Comparison of ENCODE assay signal across 21 cellular contexts in genomic region chr5:32201140-32201539, GRCh38. TPM values are rescaled to one million over a fixed set of nuclear protein-coding genes. Genes with fewer than 3 reads are reported as not detected.
DNase-seq lines count a peak whose midpoint lies in the region; ATAC-seq, FAIRE-seq and TF ChIP-seq lines count a peak whose summit lies in the region.
"Had no signal": no experiment of that assay in that cellular context is flagged by ENCODE, and none has a peak within 500 bp of the region (broad histone marks: within the 10 kb centered on the region; RNA-seq: fewer than 3 reads in every experiment).

No MANE protein-coding gene starts in this region.

- peaks cover 10 to 47% (median 26%) of the 10 kb centered on the region in 4 donors for H3K4me1 ChIP-seq in liver (ENCODE audit: control insufficient read depth in 4 of 4, insufficient read depth in 4 of 4, low read length in 3 of 4)
- no peaks in the 10 kb centered on the region for H3K4me1 ChIP-seq in naive thymus-derived CD4-positive, alpha-beta T cell (ENCODE audit: control insufficient read depth in 2 of 2, insufficient read depth in 2 of 2, low read length in 2 of 2)
- peaks cover 6% of the 10 kb centered on the region; the same call in 1 of the 2 replicates for H3K4me1 ChIP-seq in SJCRH30

- no peaks in the 10 kb centered on the region for H3K9me3 Mint-ChIP-seq in naive thymus-derived CD4-positive, alpha-beta T cell
- H3K9me3 Mint-ChIP-seq: activated B cell treated with CpG ODN at 0.5 μM for 24 hours; activated T-helper 17 cell treated with anti-CD3 and anti-CD28 coated beads, Interleukin-2, amount 50 U/mL, for 72 hours; T-helper 1 cell treated with Interleukin-12 subunit alpha and Interleukin-12 subunit beta and Interleukin-4 antibody, amounts not matched to agents 30 μg/mL and 1 μg/mL, for 36 hours had no signal

- H3K4me1 Mint-ChIP-seq in naive thymus-derived CD4-positive, alpha-beta T cell: peaks cover 0 to 3% (median 0%) of the 10 kb centered on the region in 7 donors
- H3K4me1 Mint-ChIP-seq: activated B cell treated with CpG ODN at 0.5 μM for 24 hours; activated T-helper 17 cell treated with anti-CD3 and anti-CD28 coated beads, Interleukin-2, amount 50 U/mL, for 72 hours had no signal

- no peak overlapping the region for H3K4me3 Mint-ChIP-seq in naive thymus-derived CD4-positive, alpha-beta T cell
- H3K4me3 Mint-ChIP-seq: activated B cell treated with CpG ODN at 0.5 μM for 24 hours; activated T-helper 17 cell treated with anti-CD3 and anti-CD28 coated beads, Interleukin-2, amount 50 U/mL, for 72 hours; nephron progenitor cell; T-helper 1 cell treated with Interleukin-12 subunit alpha and Interleukin-12 subunit beta and Interleukin-4 antibody, amounts not matched to agents 30 μg/mL and 1 μg/mL, for 36 hours had no signal

- WGBS in liver: 8% methylated on average over 1 of the region's 1 CpG

- intact Hi-C loops in naive thymus-derived CD4-positive, alpha-beta T cell (cut with micrococcal nuclease): no loop called here

- peaks cover 0 to 12% (median 0%) of the 10 kb centered on the region in 5 donors for H3K27me3 Mint-ChIP-seq in naive thymus-derived CD4-positive, alpha-beta T cell
- H3K27me3 Mint-ChIP-seq: activated B cell treated with CpG ODN at 0.5 μM for 24 hours had no signal

- H3K36me3 ChIP-seq in bronchial epithelial cell (ENCODE audit: control insufficient read depth, insufficient read depth, low read length) (no peaks in the 10 kb centered on the region), liver (ENCODE audit: control insufficient read depth in 4 of 4, insufficient read depth in 3 of 4, low read depth in 1 of 4, low read length in 3 of 4) (no peaks in the 10 kb centered on the region), SJCRH30 (no peaks in the 10 kb centered on the region)
- no peaks in the 10 kb centered on the region for H3K36me3 ChIP-seq in naive thymus-derived CD4-positive, alpha-beta T cell (ENCODE audit: control insufficient read depth in 2 of 3, insufficient read depth in 3 of 3, low read length in 3 of 3)
- H3K36me3 ChIP-seq: adrenal gland had no signal

- H3K27ac Mint-ChIP-seq in naive thymus-derived CD4-positive, alpha-beta T cell: no peak overlapping the region
- H3K27ac Mint-ChIP-seq: activated B cell treated with CpG ODN at 0.5 μM for 24 hours; activated T-helper 17 cell treated with anti-CD3 and anti-CD28 coated beads, Interleukin-2, amount 50 U/mL, for 72 hours; nephron progenitor cell; T-helper 1 cell treated with Interleukin-12 subunit alpha and Interleukin-12 subunit beta and Interleukin-4 antibody, amounts not matched to agents 30 μg/mL and 1 μg/mL, for 36 hours had no signal

- CTCF ChIA-PET in HEK293T (lab: Yijun Ruan, JAX): interaction anchor here (0.8 kb wide), 1 partner anchor 12 kb away, joined by 3 read pairs; no protein-coding TSS in a partner anchor
- CTCF ChIA-PET in naive thymus-derived CD4-positive, alpha-beta T cell (lab: Charles Lee): interaction anchor here (0.6 kb wide), 1 partner anchor 31 kb away, joined by 4 read pairs; no protein-coding TSS in a partner anchor

- no peak for ATAC-seq in naive thymus-derived CD4-positive, alpha-beta T cell
- ATAC-seq: activated T-helper 17 cell treated with anti-CD3 and anti-CD28 coated beads, Interleukin-2, amount 50 U/mL, for 72 hours had no signal

- H3K27me3 ChIP-seq in bronchial epithelial cell (ENCODE audit: control insufficient read depth, insufficient read depth, low read length): no peaks in the 10 kb centered on the region
- no peaks in the 10 kb centered on the region for H3K27me3 ChIP-seq in liver (ENCODE audit: control insufficient read depth in 4 of 4, insufficient read depth in 4 of 4, low read length in 3 of 4)
- no peaks in the 10 kb centered on the region for H3K27me3 ChIP-seq in naive thymus-derived CD4-positive, alpha-beta T cell (ENCODE audit: control insufficient read depth in 2 of 2, insufficient read depth in 2 of 2, low read length in 2 of 2)
- H3K27me3 ChIP-seq in SJCRH30: no peaks in the 10 kb centered on the region
- H3K27me3 ChIP-seq: adrenal gland had no signal

- no peak for FAIRE-seq in bronchial epithelial cell (lab: Jason Lieb, UNC)
- FAIRE-seq: H1 had no signal

- H3K9me3 ChIP-seq in liver (ENCODE audit: control insufficient read depth in 4 of 4, low read length in 3 of 4) (no peaks in the 10 kb centered on the region), SJCRH30 (replicated peaks) (no peaks in the 10 kb centered on the region)
- no peaks in the 10 kb centered on the region for H3K9me3 ChIP-seq in naive thymus-derived CD4-positive, alpha-beta T cell (ENCODE audit: control insufficient read depth in 2 of 3, low read length in 3 of 3)
- H3K9me3 ChIP-seq: adrenal gland, Caco-2 had no signal

- POLR2A ChIA-PET in HEK293T (lab: Yijun Ruan, JAX): no interaction called here
- POLR2A ChIA-PET in naive thymus-derived CD4-positive, alpha-beta T cell (lab: Charles Lee): interaction anchor here (0.5 kb wide), 1 partner anchor 33 kb away, joined by 5 read pairs; no protein-coding TSS in a partner anchor

- peak; percentile 12 for DNase-seq in AG10803 (ENCODE audit: low read depth)
- no peak for DNase-seq in HEK293T (ENCODE audit: extremely low spot score)
- peak; percentile 58 for DNase-seq in bronchial epithelial cell (ENCODE audit: low read depth)
- no peak for DNase-seq in D341Med (ENCODE audit: low spot score)
- no peak for DNase-seq in naive thymus-derived CD4-positive, alpha-beta T cell
- DNase-seq in NCI-H2029 treated with DMSO at 0.1 percent for 48 hours (lab: John Stamatoyannopoulos, UW): no peak
- DNase-seq in SJCRH30: no peak
- DNase-seq: activated B cell treated with CpG ODN at 0.5 μM for 24 hours; activated CD8-positive, alpha-beta memory T cell treated with anti-CD3 and anti-CD28 coated beads for 24 hours; Caco-2; glutamatergic neuron; NCI-H2107; NCI-H82; nephron progenitor cell; RPMI8226 had no signal

- no peak overlapping the region for H3K4me3 ChIP-seq in AG10803 (ENCODE audit: low read length)
- no peak overlapping the region for H3K4me3 ChIP-seq in bronchial epithelial cell (ENCODE audit: low read depth, low read length)
- H3K4me3 ChIP-seq in liver (ENCODE audit: low read depth in 1 of 3, low read length in 3 of 3): peak overlapping the region in 1 of 3 donors; percentile 21
- H3K4me3 ChIP-seq in naive thymus-derived CD4-positive, alpha-beta T cell (ENCODE audit: low read length): no peak overlapping the region
- no peak overlapping the region for H3K4me3 ChIP-seq in SJCRH30
- H3K4me3 ChIP-seq: adrenal gland, coronary artery had no signal

- TF ChIP-seq CTCF in AG10803 (conservative IDR thresholded peaks at IDR 0.05; ENCODE audit: low read length): no peak
- no peak for TF ChIP-seq CTCF in bronchial epithelial cell (IDR thresholded peaks at IDR 0.05; ENCODE audit: insufficient read depth, low read length, severe bottlenecking)
- no peak for TF ChIP-seq CTCF in liver (IDR thresholded peaks at IDR 0.05; ENCODE audit: low read depth, low read length, missing input control)

- H3K9ac ChIP-seq in liver (ENCODE audit: low read depth in 1 of 2, low read length in 2 of 2): no peak overlapping the region

- TF ChIP-seq RAD21 in liver (IDR thresholded peaks at IDR 0.05): peak; percentile 36 to 43

- H3K27ac ChIP-seq in liver (ENCODE audit: low read depth in 1 of 2, low read length in 2 of 2): peak overlapping the region; percentile 84 to 90
- H3K27ac ChIP-seq in naive thymus-derived CD4-positive, alpha-beta T cell (ENCODE audit: low read depth, low read length): no peak overlapping the region
- H3K27ac ChIP-seq in SJCRH30: no peak overlapping the region
- H3K27ac ChIP-seq: adrenal gland, coronary artery had no signal

- no peaks in the 10 kb centered on the region for H3K36me3 Mint-ChIP-seq in naive thymus-derived CD4-positive, alpha-beta T cell

TF ChIP-seq in HEK293T, 16 proteins besides CTCF, POLR2A, EP300 and RAD21:
- TF ChIP-seq TARDBP (IDR thresholded peaks at IDR 0.05) (no peak), FOXM1 (IDR thresholded peaks at IDR 0.05; ENCODE audit: borderline replicate concordance) (no peak), FOXA1 (IDR thresholded peaks at IDR 0.05) (no peak), ZNF384 (IDR thresholded peaks at IDR 0.05) (peak; percentile 33; the same call in 1 of the 2 replicates), L3MBTL2 (conservative IDR thresholded peaks at IDR 0.05) (no peak)

TF ChIP-seq in liver, 16 proteins besides CTCF, POLR2A, EP300 and RAD21 (continues in another document):
- TF ChIP-seq ZBTB33 (IDR thresholded peaks at IDR 0.05): peak; percentile 81
- TF ChIP-seq JUND (IDR thresholded peaks at IDR 0.05): peak; percentile 30 to 84
- TF ChIP-seq FOXA1 (IDR thresholded peaks at IDR 0.05): no peak
- TF ChIP-seq EGR1 (IDR thresholded peaks at IDR 0.05; ENCODE audit: low read depth in 2 of 2): no peak
- TF ChIP-seq MAX (IDR thresholded peaks at IDR 0.05): peak; percentile 56
- TF ChIP-seq GABPA (IDR thresholded peaks at IDR 0.05 in 1 of 2, conservative IDR thresholded peaks at IDR 0.05 in 1 of 2): peak; percentile 21 to 72

RNA-seq across cellular contexts. Expression of gene GOLPH3, which starts 27.0 kb away (rescaled TPM):
- 68.4 and 83.7 TPM in 2 replicates for total RNA-seq in bronchial epithelial cell
- total RNA-seq in liver: 100 to 1,000 TPM in 1 of 2 donors, 10 to 100 TPM in 1; 70.5 to 116 TPM
- polyA plus RNA-seq in liver: 10 to 100 TPM; 64.1 to 66.5 TPM
- 10 to 100 TPM; 46.9 to 66.5 (median 60.1) TPM for total RNA-seq in naive thymus-derived CD4-positive, alpha-beta T cell
- polyA plus RNA-seq in naive thymus-derived CD4-positive, alpha-beta T cell: 10 to 100 TPM; 83.9 to 86.1 TPM
- 70.4 and 74.6 TPM in 2 replicates for total RNA-seq in SJCRH30 (2014; rRNA removed; shearing (Covaris generic))

Comparison
In these comparisons a context has a peak if more than half of its experiments do, and no peak if none do; other contexts are left out.
1. DNase-seq: peak in AG10803 (single experiment) and bronchial epithelial cell (single experiment); none in HEK293T (single experiment), D341Med (single experiment), naive thymus-derived CD4-positive, alpha-beta T cell (0 of 9), NCI-H2029 treated with DMSO at 0.1 percent for 48 hours (single experiment) and SJCRH30 (0 of 2).
2. H3K27ac ChIP-seq: peak in liver (2 of 2); none in naive thymus-derived CD4-positive, alpha-beta T cell (single experiment) and SJCRH30 (single experiment).